In the genomic region with DNA sequence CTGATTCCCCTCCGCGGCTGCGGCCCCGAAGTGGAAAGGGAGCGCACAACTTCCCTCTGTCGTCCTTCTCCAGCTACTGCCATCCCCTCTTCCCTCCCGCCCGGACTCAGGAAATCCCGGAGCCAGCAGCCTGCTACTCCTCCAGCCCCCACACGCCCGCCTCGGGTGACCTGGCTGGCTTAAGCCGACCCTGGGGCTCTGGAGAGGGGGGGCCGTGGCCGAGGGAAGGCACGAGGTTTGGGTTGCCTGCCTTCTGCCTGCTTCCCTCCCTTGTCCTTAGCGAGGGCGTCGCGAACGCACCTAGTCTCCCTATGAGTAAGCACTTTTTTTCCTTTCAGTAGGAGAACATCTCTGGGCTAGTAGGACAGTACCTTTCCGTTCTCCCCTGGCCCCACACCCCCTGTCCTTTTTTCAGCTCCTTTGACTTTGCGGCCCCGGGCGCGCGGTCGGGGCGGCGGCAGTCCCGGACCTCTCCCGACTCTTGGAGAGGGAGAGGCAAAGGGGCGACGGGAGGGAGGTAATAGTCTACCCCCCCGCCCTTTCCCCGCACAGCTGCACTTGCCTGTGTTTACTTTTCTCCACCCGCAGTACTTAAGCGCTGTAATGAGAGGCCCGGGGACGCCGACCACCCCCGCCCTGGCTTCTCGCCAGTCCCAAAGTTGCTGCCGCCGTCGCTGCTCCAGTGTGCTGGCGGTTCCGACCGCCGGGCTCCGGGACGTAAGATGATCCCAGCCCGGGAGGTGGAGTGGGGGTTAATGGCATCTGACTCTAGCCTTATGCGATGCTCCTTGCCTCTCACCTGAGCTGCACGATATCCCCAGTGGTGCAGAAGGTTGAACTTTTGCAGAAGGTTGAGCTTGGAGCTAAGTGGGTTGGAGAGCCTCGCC, we compare ENCODE assay signal across 1 cellular context.
A peak's percentile ranks its signal among the peaks of the same experiment; 100 is the strongest.
TF ChIP-seq lines count a peak whose summit lies in the region.

No MANE protein-coding gene starts in this region.

TF ChIP-seq in HEK293, 187 proteins besides CTCF, POLR2A, EP300 and RAD21 (continued from another document and continues in another):
- TF ChIP-seq, protein P1, sequence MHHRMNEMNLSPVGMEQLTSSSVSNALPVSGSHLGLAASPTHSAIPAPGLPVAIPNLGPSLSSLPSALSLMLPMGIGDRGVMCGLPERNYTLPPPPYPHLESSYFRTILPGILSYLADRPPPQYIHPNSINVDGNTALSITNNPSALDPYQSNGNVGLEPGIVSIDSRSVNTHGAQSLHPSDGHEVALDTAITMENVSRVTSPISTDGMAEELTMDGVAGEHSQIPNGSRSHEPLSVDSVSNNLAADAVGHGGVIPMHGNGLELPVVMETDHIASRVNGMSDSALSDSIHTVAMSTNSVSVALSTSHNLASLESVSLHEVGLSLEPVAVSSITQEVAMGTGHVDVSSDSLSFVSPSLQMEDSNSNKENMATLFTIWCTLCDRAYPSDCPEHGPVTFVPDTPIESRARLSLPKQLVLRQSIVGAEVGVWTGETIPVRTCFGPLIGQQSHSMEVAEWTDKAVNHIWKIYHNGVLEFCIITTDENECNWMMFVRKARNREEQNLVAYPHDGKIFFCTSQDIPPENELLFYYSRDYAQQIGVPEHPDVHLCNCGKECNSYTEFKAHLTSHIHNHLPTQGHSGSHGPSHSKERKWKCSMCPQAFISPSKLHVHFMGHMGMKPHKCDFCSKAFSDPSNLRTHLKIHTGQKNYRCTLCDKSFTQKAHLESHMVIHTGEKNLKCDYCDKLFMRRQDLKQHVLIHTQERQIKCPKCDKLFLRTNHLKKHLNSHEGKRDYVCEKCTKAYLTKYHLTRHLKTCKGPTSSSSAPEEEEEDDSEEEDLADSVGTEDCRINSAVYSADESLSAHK (tag by site-specific recombination; IDR thresholded peaks at IDR 0.05): peak; percentile 43; the same call in 1 of the 2 replicates
- TF ChIP-seq ZNF664 (tag by site-specific recombination; IDR thresholded peaks at IDR 0.05) (no peak), HOXC10 (CRISPR knock-in tag; IDR thresholded peaks at IDR 0.05) (no peak), ZNF558 (tag by site-specific recombination; IDR thresholded peaks at IDR 0.05) (no peak), ZNF155 (tag by site-specific recombination; IDR thresholded peaks at IDR 0.05) (no peak), ZBTB8A (tag by site-specific recombination; IDR thresholded peaks at IDR 0.05) (0 out of 2 replicates have a peak, but pooled peaks have one; percentile 44), ZNF140 (tag by site-specific recombination; IDR thresholded peaks at IDR 0.05) (no peak), ZNF223 (tag by site-specific recombination; IDR thresholded peaks at IDR 0.05) (no peak), ZNF501 (tag by site-specific recombination; IDR thresholded peaks at IDR 0.05) (no peak), ZNF239 (tag by site-specific recombination; IDR thresholded peaks at IDR 0.05) (no peak), GLI2 (tag by site-specific recombination; IDR thresholded peaks at IDR 0.05; ENCODE audit: borderline replicate concordance, low read depth) (no peak), ZNF610 (tag by site-specific recombination; IDR thresholded peaks at IDR 0.05; ENCODE audit: borderline replicate concordance) (no peak), ZNF221 (tag by site-specific recombination; IDR thresholded peaks at IDR 0.05; ENCODE audit: borderline replicate concordance) (no peak), ZFP3 (tag by site-specific recombination; IDR thresholded peaks at IDR 0.05; ENCODE audit: low read depth) (no peak), ZNF423 (tag by site-specific recombination; IDR thresholded peaks at IDR 0.05) (no peak; the same call in 1 of the 2 replicates), ZNF473 (tag by site-specific recombination; IDR thresholded peaks at IDR 0.05) (no peak), ZNF768 (tag by site-specific recombination; IDR thresholded peaks at IDR 0.05) (no peak), ZNF571 (tag by site-specific recombination; IDR thresholded peaks at IDR 0.05) (no peak), ZBTB48 (tag by site-specific recombination; IDR thresholded peaks at IDR 0.05) (no peak), ZNF561 (tag by site-specific recombination; IDR thresholded peaks at IDR 0.05; ENCODE audit: borderline replicate concordance) (no peak; the same call in 1 of the 2 replicates), KLF8 (tag by site-specific recombination; IDR thresholded peaks at IDR 0.05) (peak; percentile 37; the same call in 1 of the 2 replicates), RBAK (tag by site-specific recombination; IDR thresholded peaks at IDR 0.05) (no peak), ZNF600 (tag by site-specific recombination; IDR thresholded peaks at IDR 0.05) (peak; percentile 53), IKZF3 (tag by site-specific recombination; IDR thresholded peaks at IDR 0.05) (peak; percentile 75), ZNF785 (tag by site-specific recombination; IDR thresholded peaks at IDR 0.05) (no peak), ZNF747 (tag by site-specific recombination; IDR thresholded peaks at IDR 0.05) (no peak), SCRT2 (tag by site-specific recombination; IDR thresholded peaks at IDR 0.05) (no peak), ZNF549 (tag by site-specific recombination; IDR thresholded peaks at IDR 0.05) (no peak), SETDB1 (IDR thresholded peaks at IDR 0.05; ENCODE audit: insufficient read length, low read length) (no peak), ZNF837 (tag by site-specific recombination; IDR thresholded peaks at IDR 0.05) (no peak), ZNF146 (tag by site-specific recombination; IDR thresholded peaks at IDR 0.05) (no peak), ZNF529 (tag by site-specific recombination; IDR thresholded peaks at IDR 0.05; ENCODE audit: insufficient replicate concordance) (no peak), ZNF521 (tag by site-specific recombination; IDR thresholded peaks at IDR 0.05) (no peak), TRIM28 (IDR thresholded peaks at IDR 0.05; ENCODE audit: borderline replicate concordance, low read length) (no peak), ZNF311 (tag by site-specific recombination; IDR thresholded peaks at IDR 0.05; ENCODE audit: borderline replicate concordance) (no peak), ZNF530 (tag by site-specific recombination; IDR thresholded peaks at IDR 0.05; ENCODE audit: low read depth) (no peak), ZNF16 (tag by site-specific recombination; IDR thresholded peaks at IDR 0.05; ENCODE audit: low read depth) (no peak), EGR2 (tag by site-specific recombination; IDR thresholded peaks at IDR 0.05; ENCODE audit: low read depth) (peak; percentile 89), ZNF394 (tag by site-specific recombination; IDR thresholded peaks at IDR 0.05; ENCODE audit: borderline replicate concordance) (no peak; the same call in 1 of the 2 replicates)
- TF ChIP-seq, protein P2, sequence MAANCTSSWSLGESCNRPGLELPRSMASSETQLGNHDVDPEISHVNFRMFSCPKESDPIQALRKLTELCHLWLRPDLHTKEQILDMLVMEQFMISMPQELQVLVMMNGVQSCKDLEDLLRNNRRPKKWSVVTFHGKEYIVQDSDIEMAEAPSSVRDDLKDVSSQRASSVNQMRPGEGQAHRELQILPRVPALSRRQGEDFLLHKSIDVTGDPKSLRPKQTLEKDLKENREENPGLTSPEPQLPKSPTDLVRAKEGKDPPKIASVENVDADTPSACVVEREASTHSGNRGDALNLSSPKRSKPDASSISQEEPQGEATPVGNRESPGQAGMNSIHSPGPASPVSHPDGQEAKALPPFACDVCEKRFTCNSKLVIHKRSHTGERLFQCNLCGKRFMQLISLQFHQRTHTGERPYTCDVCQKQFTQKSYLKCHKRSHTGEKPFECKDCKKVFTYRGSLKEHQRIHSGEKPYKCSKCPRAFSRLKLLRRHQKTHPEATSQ (tag by site-specific recombination; IDR thresholded peaks at IDR 0.05): no peak
- TF ChIP-seq, protein P3, sequence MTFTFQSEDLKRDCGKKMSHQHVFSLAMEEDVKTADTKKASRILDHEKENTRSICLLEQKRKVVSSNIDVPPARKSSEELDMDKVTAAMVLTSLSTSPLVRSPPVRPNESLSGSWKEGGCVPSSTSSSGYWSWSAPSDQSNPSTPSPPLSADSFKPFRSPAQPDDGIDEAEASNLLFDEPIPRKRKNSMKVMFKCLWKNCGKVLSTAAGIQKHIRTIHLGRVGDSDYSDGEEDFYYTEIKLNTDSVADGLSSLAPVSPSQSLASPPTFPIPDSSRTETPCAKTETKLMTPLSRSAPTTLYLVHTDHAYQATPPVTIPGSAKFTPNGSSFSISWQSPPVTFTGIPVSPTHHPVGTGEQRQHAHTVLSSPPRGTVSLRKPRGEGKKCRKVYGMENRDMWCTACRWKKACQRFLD (tag by site-specific recombination; IDR thresholded peaks at IDR 0.05): no peak
- TF ChIP-seq, protein P4, sequence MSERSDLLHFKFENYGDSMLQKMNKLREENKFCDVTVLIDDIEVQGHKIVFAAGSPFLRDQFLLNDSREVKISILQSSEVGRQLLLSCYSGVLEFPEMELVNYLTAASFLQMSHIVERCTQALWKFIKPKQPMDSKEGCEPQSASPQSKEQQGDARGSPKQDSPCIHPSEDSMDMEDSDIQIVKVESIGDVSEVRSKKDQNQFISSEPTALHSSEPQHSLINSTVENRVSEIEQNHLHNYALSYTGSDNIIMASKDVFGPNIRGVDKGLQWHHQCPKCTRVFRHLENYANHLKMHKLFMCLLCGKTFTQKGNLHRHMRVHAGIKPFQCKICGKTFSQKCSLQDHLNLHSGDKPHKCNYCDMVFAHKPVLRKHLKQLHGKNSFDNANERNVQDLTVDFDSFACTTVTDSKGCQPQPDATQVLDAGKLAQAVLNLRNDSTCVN (tag by site-specific recombination; optimal IDR thresholded peaks at IDR 0.05): peak; percentile 43
- TF ChIP-seq, protein P5, sequence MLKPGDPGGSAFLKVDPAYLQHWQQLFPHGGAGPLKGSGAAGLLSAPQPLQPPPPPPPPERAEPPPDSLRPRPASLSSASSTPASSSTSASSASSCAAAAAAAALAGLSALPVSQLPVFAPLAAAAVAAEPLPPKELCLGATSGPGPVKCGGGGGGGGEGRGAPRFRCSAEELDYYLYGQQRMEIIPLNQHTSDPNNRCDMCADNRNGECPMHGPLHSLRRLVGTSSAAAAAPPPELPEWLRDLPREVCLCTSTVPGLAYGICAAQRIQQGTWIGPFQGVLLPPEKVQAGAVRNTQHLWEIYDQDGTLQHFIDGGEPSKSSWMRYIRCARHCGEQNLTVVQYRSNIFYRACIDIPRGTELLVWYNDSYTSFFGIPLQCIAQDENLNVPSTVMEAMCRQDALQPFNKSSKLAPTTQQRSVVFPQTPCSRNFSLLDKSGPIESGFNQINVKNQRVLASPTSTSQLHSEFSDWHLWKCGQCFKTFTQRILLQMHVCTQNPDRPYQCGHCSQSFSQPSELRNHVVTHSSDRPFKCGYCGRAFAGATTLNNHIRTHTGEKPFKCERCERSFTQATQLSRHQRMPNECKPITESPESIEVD (tag by site-specific recombination; IDR thresholded peaks at IDR 0.05): no peak
- TF ChIP-seq, protein P6, sequence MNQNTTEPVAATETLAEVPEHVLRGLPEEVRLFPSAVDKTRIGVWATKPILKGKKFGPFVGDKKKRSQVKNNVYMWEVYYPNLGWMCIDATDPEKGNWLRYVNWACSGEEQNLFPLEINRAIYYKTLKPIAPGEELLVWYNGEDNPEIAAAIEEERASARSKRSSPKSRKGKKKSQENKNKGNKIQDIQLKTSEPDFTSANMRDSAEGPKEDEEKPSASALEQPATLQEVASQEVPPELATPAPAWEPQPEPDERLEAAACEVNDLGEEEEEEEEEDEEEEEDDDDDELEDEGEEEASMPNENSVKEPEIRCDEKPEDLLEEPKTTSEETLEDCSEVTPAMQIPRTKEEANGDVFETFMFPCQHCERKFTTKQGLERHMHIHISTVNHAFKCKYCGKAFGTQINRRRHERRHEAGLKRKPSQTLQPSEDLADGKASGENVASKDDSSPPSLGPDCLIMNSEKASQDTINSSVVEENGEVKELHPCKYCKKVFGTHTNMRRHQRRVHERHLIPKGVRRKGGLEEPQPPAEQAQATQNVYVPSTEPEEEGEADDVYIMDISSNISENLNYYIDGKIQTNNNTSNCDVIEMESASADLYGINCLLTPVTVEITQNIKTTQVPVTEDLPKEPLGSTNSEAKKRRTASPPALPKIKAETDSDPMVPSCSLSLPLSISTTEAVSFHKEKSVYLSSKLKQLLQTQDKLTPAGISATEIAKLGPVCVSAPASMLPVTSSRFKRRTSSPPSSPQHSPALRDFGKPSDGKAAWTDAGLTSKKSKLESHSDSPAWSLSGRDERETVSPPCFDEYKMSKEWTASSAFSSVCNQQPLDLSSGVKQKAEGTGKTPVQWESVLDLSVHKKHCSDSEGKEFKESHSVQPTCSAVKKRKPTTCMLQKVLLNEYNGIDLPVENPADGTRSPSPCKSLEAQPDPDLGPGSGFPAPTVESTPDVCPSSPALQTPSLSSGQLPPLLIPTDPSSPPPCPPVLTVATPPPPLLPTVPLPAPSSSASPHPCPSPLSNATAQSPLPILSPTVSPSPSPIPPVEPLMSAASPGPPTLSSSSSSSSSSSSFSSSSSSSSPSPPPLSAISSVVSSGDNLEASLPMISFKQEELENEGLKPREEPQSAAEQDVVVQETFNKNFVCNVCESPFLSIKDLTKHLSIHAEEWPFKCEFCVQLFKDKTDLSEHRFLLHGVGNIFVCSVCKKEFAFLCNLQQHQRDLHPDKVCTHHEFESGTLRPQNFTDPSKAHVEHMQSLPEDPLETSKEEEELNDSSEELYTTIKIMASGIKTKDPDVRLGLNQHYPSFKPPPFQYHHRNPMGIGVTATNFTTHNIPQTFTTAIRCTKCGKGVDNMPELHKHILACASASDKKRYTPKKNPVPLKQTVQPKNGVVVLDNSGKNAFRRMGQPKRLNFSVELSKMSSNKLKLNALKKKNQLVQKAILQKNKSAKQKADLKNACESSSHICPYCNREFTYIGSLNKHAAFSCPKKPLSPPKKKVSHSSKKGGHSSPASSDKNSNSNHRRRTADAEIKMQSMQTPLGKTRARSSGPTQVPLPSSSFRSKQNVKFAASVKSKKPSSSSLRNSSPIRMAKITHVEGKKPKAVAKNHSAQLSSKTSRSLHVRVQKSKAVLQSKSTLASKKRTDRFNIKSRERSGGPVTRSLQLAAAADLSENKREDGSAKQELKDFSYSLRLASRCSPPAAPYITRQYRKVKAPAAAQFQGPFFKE (tag by site-specific recombination; IDR thresholded peaks at IDR 0.05; ENCODE audit: borderline replicate concordance): no peak
- TF ChIP-seq, protein P7, sequence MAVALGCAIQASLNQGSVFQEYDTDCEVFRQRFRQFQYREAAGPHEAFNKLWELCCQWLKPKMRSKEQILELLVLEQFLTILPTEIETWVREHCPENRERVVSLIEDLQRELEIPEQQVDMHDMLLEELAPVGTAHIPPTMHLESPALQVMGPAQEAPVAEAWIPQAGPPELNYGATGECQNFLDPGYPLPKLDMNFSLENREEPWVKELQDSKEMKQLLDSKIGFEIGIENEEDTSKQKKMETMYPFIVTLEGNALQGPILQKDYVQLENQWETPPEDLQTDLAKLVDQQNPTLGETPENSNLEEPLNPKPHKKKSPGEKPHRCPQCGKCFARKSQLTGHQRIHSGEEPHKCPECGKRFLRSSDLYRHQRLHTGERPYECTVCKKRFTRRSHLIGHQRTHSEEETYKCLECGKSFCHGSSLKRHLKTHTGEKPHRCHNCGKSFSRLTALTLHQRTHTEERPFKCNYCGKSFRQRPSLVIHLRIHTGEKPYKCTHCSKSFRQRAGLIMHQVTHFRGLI (tag by site-specific recombination; IDR thresholded peaks at IDR 0.05): no peak
- TF ChIP-seq, protein P8, sequence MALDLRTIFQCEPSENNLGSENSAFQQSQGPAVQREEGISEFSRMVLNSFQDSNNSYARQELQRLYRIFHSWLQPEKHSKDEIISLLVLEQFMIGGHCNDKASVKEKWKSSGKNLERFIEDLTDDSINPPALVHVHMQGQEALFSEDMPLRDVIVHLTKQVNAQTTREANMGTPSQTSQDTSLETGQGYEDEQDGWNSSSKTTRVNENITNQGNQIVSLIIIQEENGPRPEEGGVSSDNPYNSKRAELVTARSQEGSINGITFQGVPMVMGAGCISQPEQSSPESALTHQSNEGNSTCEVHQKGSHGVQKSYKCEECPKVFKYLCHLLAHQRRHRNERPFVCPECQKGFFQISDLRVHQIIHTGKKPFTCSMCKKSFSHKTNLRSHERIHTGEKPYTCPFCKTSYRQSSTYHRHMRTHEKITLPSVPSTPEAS (tag by site-specific recombination; IDR thresholded peaks at IDR 0.05): no peak
